ENCODE assay signal across 26 cellular contexts in genomic region chr19:5155586-5156210, GRCh38.
DNase-seq lines count a peak whose midpoint lies in the region; ATAC-seq and TF ChIP-seq lines count a peak whose summit lies in the region.
"Had no signal": no experiment of that assay in that cellular context is flagged by ENCODE, and none has a peak within 500 bp of the region (broad histone marks: within the 10 kb centered on the region; RNA-seq: fewer than 3 reads in every experiment).

No MANE protein-coding gene starts in this region.

- H3K27me3 Mint-ChIP-seq in brain, result no peaks in the 10 kb centered on the region
- H3K27me3 Mint-ChIP-seq: activated CD4-positive, alpha-beta T cell treated with anti-CD3 and anti-CD28 coated beads, Interleukin-2, amount 10 ng/mL, durations not matched to agents 7 days and 5 days; activated CD8-positive, alpha-beta memory T cell treated with anti-CD3 and anti-CD28 coated beads, Interleukin-2, amount 10 ng/mL, durations not matched to agents 7 days and 5 days; effector memory CD8-positive, alpha-beta T cell; naive B cell; stimulated activated naive CD8-positive, alpha-beta T cell treated with anti-CD3 and anti-CD28 coated beads, Interleukin-15, amount 100 ng/mL, for 72 hours had no signal

- H4K20me1 ChIP-seq in HCT116 (ENCODE audit: insufficient read depth), result no peaks in the 10 kb centered on the region

- H3K9me3 Mint-ChIP-seq in brain, result peaks cover 5 to 32% (median 16%) of the 10 kb centered on the region in 5 experiments

- no peak for TF ChIP-seq RAD21 in HCT116 (IDR thresholded peaks at IDR 0.05; ENCODE audit: low read depth)

- no peaks in the 10 kb centered on the region for H3K27me3 ChIP-seq in HCT116 (ENCODE audit: insufficient read depth, low read length)
- no peaks in the 10 kb centered on the region for H3K27me3 ChIP-seq in psoas muscle (ENCODE audit: insufficient read depth in 3 of 3, low read length in 2 of 3)
- H3K27me3 ChIP-seq: breast epithelium, esophagus muscularis mucosa, hepatocyte, pancreas, thyroid gland had no signal

- 29 to 47% (median 35%) methylated on average over 10 of the region's 10 CpGs for WGBS in psoas muscle, 3 donors

- POLR2A ChIA-PET in HCT116 (lab: Charles Lee), result no interaction called here

- H3K27ac ChIP-seq in HCT116 (ENCODE audit: low read depth, low read length), result no peak overlapping the region
- H3K27ac ChIP-seq in psoas muscle, result no peak overlapping the region
- H3K27ac ChIP-seq: breast epithelium, esophagus muscularis mucosa, hepatocyte, pancreas, thyroid gland had no signal

- ATAC-seq in HCT116 (no peak), psoas muscle (peak; percentile 39 to 75 (median 62)), HG03159 (IDR thresholded peaks at IDR 0.05; ENCODE audit: unreplicated experiment) (no peak)
- ATAC-seq: activated CD8-positive, alpha-beta memory T cell treated with anti-CD3 and anti-CD28 coated beads, Interleukin-2, amount 10 ng/mL, durations not matched to agents 7 days and 5 days; effector memory CD8-positive, alpha-beta T cell; left lobe of liver; pancreas; sciatic nerve; stimulated activated naive CD8-positive, alpha-beta T cell treated with anti-CD3 and anti-CD28 coated beads, Interleukin-15, amount 100 ng/mL, for 72 hours had no signal

- H3K36me3 ChIP-seq in HCT116 (ENCODE audit: control insufficient read depth in 1 of 2, insufficient read depth in 2 of 2, low read length in 2 of 2) (no peaks in the 10 kb centered on the region), psoas muscle (ENCODE audit: insufficient read depth in 1 of 2, low read depth in 1 of 2) (peaks cover 0 to 17% of the 10 kb centered on the region in 2 donors)
- H3K36me3 ChIP-seq: pancreas had no signal

- intact Hi-C loops in HCT116 (cut with micrococcal nuclease), result no loop called here
- intact Hi-C loops in psoas muscle (cut with DNase I), result no loop called here

- peak overlapping the region; percentile 32 to 72 (median 48) for H3K27ac Mint-ChIP-seq in brain
- H3K27ac Mint-ChIP-seq: activated CD4-positive, alpha-beta T cell treated with anti-CD3 and anti-CD28 coated beads, Interleukin-2, amount 10 ng/mL, durations not matched to agents 7 days and 5 days; activated CD8-positive, alpha-beta memory T cell treated with anti-CD3 and anti-CD28 coated beads, Interleukin-2, amount 10 ng/mL, durations not matched to agents 7 days and 5 days; activated naive CD4-positive, alpha-beta T cell treated with anti-CD3 and anti-CD28 coated beads for 36 hours; effector memory CD8-positive, alpha-beta T cell had no signal

- no peaks in the 10 kb centered on the region for H3K4me1 ChIP-seq in HCT116 (ENCODE audit: control insufficient read depth in 1 of 2, insufficient read depth in 2 of 2, low read length in 2 of 2)
- H3K4me1 ChIP-seq in psoas muscle, result peaks cover 22% of the 10 kb centered on the region
- H3K4me1 ChIP-seq: breast epithelium, esophagus muscularis mucosa, pancreas, thyroid gland had no signal

- RAD21 ChIA-PET in HCT116 (lab: Charles Lee; ENCODE audit: low non-redundant PET in 1 of 2, low total read pairs in 2 of 2, uncharacterized antibody in 2 of 2, unreplicated experiment in 2 of 2), result no interaction called here

- H2AFZ ChIP-seq in HCT116 (ENCODE audit: low read depth, low read length, poor library complexity, severe bottlenecking), result no peak overlapping the region
- H2AFZ ChIP-seq: hepatocyte had no signal

- H3K4me3 ChIP-seq in HCT116 (replicated peaks in 1 of 2; ENCODE audit: low read depth in 1 of 2, low read length in 2 of 2) (no peak overlapping the region), psoas muscle (no peak overlapping the region)
- H3K4me3 ChIP-seq: breast epithelium, coronary artery, esophagus muscularis mucosa, hepatocyte, pancreas, thyroid gland had no signal

- no peak for TF ChIP-seq POLR2A in HCT116 (IDR thresholded peaks at IDR 0.05; ENCODE audit: borderline replicate concordance, extremely low read depth, insufficient read depth, insufficient read length)

- DNase-seq in GM10266 (ENCODE audit: extremely low spot score) (peak; percentile 22), HCT116 (ENCODE audit: low read depth, low spot score) (no peak), psoas muscle (no peak), kidney glomerular epithelial cell (lab: John Stamatoyannopoulos, UW) (no peak), NOMO-1 (lab: John Stamatoyannopoulos, UW; ENCODE audit: unreplicated experiment in 2 of 2) (no peak)
- DNase-seq: activated CD4-positive, alpha-beta T cell treated with anti-CD3 and anti-CD28 coated beads, Interleukin-2, amount 10 ng/mL, durations not matched to agents 7 days and 5 days; activated CD8-positive, alpha-beta memory T cell treated with anti-CD3 and anti-CD28 coated beads, Interleukin-2, amount 10 ng/mL, durations not matched to agents 7 days and 5 days; activated naive CD4-positive, alpha-beta T cell treated with anti-CD3 and anti-CD28 coated beads for 36 hours; effector memory CD8-positive, alpha-beta T cell; foreskin melanocyte; naive B cell; NCI-H1105 treated with DMSO at 0.1 percent for 48 hours; NCI-H2081; NCI-H510A; RPMI8226; stimulated activated naive CD8-positive, alpha-beta T cell treated with anti-CD3 and anti-CD28 coated beads, Interleukin-15, amount 100 ng/mL, for 72 hours; thyroid gland had no signal

- H3K9me3 ChIP-seq in HCT116 (ENCODE audit: control insufficient read depth in 1 of 2, insufficient read depth in 1 of 2, low read depth in 1 of 2, low read length in 2 of 2) (no peaks in the 10 kb centered on the region; a peak in 1 of 4 replicates), psoas muscle (peaks cover 8% of the 10 kb centered on the region)
- H3K9me3 ChIP-seq: pancreas, thyroid gland had no signal

- CTCF ChIA-PET in HCT116 (lab: Charles Lee), result no interaction called here

- no peaks in the 10 kb centered on the region for H3K9me2 ChIP-seq in HCT116 (ENCODE audit: insufficient read depth)

- H3K4me3 Mint-ChIP-seq in brain, result no peak overlapping the region
- H3K4me3 Mint-ChIP-seq: activated CD4-positive, alpha-beta T cell treated with anti-CD3 and anti-CD28 coated beads, Interleukin-2, amount 10 ng/mL, durations not matched to agents 7 days and 5 days; activated CD8-positive, alpha-beta memory T cell treated with anti-CD3 and anti-CD28 coated beads, Interleukin-2, amount 10 ng/mL, durations not matched to agents 7 days and 5 days; activated naive CD4-positive, alpha-beta T cell treated with anti-CD3 and anti-CD28 coated beads for 36 hours; effector memory CD8-positive, alpha-beta T cell; stimulated activated naive CD8-positive, alpha-beta T cell treated with anti-CD3 and anti-CD28 coated beads, Interleukin-15, amount 100 ng/mL, for 72 hours had no signal

- no peaks in the 10 kb centered on the region for H3K79me2 ChIP-seq in HCT116 (ENCODE audit: insufficient read depth, low read length)
- H3K79me2 ChIP-seq: hepatocyte had no signal

- no peak for TF ChIP-seq CTCF in GM10266 (IDR thresholded peaks at IDR 0.05; ENCODE audit: control insufficient read depth, insufficient read depth, low read depth, missing control alignments)
- no peak for TF ChIP-seq CTCF in HCT116 (IDR thresholded peaks at IDR 0.05 in 2 of 3, conservative IDR thresholded peaks at IDR 0.05 in 1 of 3; ENCODE audit: borderline replicate concordance in 1 of 3, insufficient read depth in 1 of 3, low read depth in 2 of 3, low read length in 2 of 3)
- no peak for TF ChIP-seq CTCF in brain (conservative IDR thresholded peaks at IDR 0.05)
- TF ChIP-seq CTCF in psoas muscle (IDR thresholded peaks at IDR 0.05), result no peak

- peaks cover 20% of the 10 kb centered on the region for H3K4me1 Mint-ChIP-seq in brain
- H3K4me1 Mint-ChIP-seq: activated CD4-positive, alpha-beta T cell treated with anti-CD3 and anti-CD28 coated beads, Interleukin-2, amount 10 ng/mL, durations not matched to agents 7 days and 5 days; activated CD8-positive, alpha-beta memory T cell treated with anti-CD3 and anti-CD28 coated beads, Interleukin-2, amount 10 ng/mL, durations not matched to agents 7 days and 5 days had no signal

- no TSS peak for BruUV-seq in HCT116 (replicated peaks; lab: Mats Ljungman, UMichigan)

- H3K36me3 Mint-ChIP-seq in brain, result peaks cover 37% of the 10 kb centered on the region
- H3K36me3 Mint-ChIP-seq: activated CD8-positive, alpha-beta memory T cell treated with anti-CD3 and anti-CD28 coated beads, Interleukin-2, amount 10 ng/mL, durations not matched to agents 7 days and 5 days had no signal

- no peak overlapping the region for H3K4me2 ChIP-seq in HCT116 (ENCODE audit: low read length)
- H3K4me2 ChIP-seq: hepatocyte had no signal

- no peak overlapping the region for H3K9ac ChIP-seq in HCT116 (ENCODE audit: low read length)

TF ChIP-seq in HCT116, 20 proteins besides CTCF, POLR2A, EP300 and RAD21:
- no peak for TF ChIP-seq FOSL1 (IDR thresholded peaks at IDR 0.05; ENCODE audit: low read depth)
- TF ChIP-seq CBX3 (IDR thresholded peaks at IDR 0.05; ENCODE audit: low read depth), result no peak
- 0 out of 2 replicates have a peak, but pooled peaks have one; percentile 2 for TF ChIP-seq POLR2AphosphoS5 (IDR thresholded peaks at IDR 0.05; ENCODE audit: low read depth, low read length)

Comparison
In these comparisons a context has a peak if more than half of its experiments do, and no peak if none do; other contexts are left out.
1. ATAC-seq: peak in psoas muscle (4 of 4); none in HCT116 (single experiment) and HG03159 (single experiment).